ENCODE assay signal across 8 cellular contexts in the genomic region with DNA sequence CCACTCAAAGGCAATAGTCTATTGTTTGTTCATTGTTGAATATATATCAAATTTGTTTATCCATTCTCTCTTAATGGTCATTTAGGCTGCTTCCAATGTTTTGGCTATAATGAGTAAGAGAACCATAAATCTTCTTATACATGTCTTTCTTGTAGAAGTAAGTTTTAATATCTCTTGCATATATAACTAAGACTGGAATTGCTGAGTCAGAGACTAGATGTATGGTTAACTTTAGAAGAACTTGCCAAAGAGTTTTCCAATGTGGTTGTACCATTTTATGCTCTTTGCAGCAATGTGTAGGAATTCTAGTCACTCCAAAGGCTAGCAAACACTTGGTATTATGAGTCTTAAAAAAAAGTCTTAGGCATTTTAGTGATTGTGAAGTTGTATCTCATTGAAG.
"Had no signal": no experiment of that assay in that cellular context is flagged by ENCODE, and none has a peak within 500 bp of the region (broad histone marks: within the 10 kb centered on the region; RNA-seq: fewer than 3 reads in every experiment).

No MANE protein-coding gene starts in this region.

- H3K4me3 ChIP-seq: GM12878 had no signal

- DNase-seq: GDM1, GF-D8 had no signal

- ATAC-seq: GM12878 had no signal

- FAIRE-seq: G401.6, GM12878, GM12891, GM12892, GM18507, GM19239 had no signal
